Comparison of ENCODE assay signal across 8 cellular contexts in genomic region chr12:8697476-8698131, GRCh38. TPM values are rescaled to one million over a fixed set of nuclear protein-coding genes. Genes with fewer than 3 reads are reported as not detected.
DNase-seq lines count a peak whose midpoint lies in the region; ATAC-seq and TF ChIP-seq lines count a peak whose summit lies in the region.

Gene RIMKLB, plus strand, starts transcription at chr12:8697991. Its CDS starts 15,876 bp downstream, at chr12:8713867.

- ATAC-seq in HG03460 (IDR thresholded peaks at IDR 0.05; ENCODE audit: unreplicated experiment) = peak; percentile 76

- TF ChIP-seq CTCF in endothelial cell (IDR thresholded peaks at IDR 0.05; ENCODE audit: unreplicated experiment) (no peak), mesothelial cell of epicardium (IDR thresholded peaks at IDR 0.05; ENCODE audit: unreplicated experiment) (no peak)

- DNase-seq in AG20443 (ENCODE audit: low spot score) (peak; percentile 94), GM19238 (ENCODE audit: insufficient read length, low spot score) (peak; percentile 84), NCI-H82 treated with DMSO at 0.1 percent for 48 hours (lab: John Stamatoyannopoulos, UW; ENCODE audit: unreplicated experiment) (peak; percentile 60), endothelial cell (ENCODE audit: low spot score) (peak; percentile 78), mesothelial cell of epicardium (ENCODE audit: low spot score in 2 of 2, unreplicated experiment in 2 of 2) (peak; percentile 82 to 83)
- peak; percentile 86 for DNase-seq in activated CD8-positive, alpha-beta memory T cell treated with anti-CD3 and anti-CD28 coated beads, Interleukin-2, amount 50 U/mL, for 4 hours
- peak; percentile 56 for DNase-seq in stimulated activated CD8-positive, alpha-beta memory T cell treated with anti-CD3 and anti-CD28 coated beads, Interleukin-15, amount 100 ng/mL, for 1 hour (ENCODE audit: low read depth)

- H3K36me3 Mint-ChIP-seq in endothelial cell (ENCODE audit: low read depth, unreplicated experiment) (peaks cover 10% of the 10 kb centered on the region), mesothelial cell of epicardium (peaks cover 3% of the 10 kb centered on the region)

- H3K9me3 Mint-ChIP-seq in endothelial cell (ENCODE audit: unreplicated experiment) (no peaks in the 10 kb centered on the region), mesothelial cell of epicardium (no peaks in the 10 kb centered on the region)

- peaks cover 27% of the 10 kb centered on the region for H3K4me1 Mint-ChIP-seq in endothelial cell (ENCODE audit: unreplicated experiment)
- peaks cover 50% of the 10 kb centered on the region for H3K4me1 Mint-ChIP-seq in mesothelial cell of epicardium

- H3K4me3 Mint-ChIP-seq in endothelial cell (ENCODE audit: unreplicated experiment) (peak within 1 kb of the TSS; percentile 100), mesothelial cell of epicardium (peak within 1 kb of the TSS; percentile 85)

- H3K27me3 Mint-ChIP-seq in endothelial cell (ENCODE audit: unreplicated experiment) (peaks cover 8% of the 10 kb centered on the region), mesothelial cell of epicardium (ENCODE audit: low read depth) (no peaks in the 10 kb centered on the region)

- H3K27ac Mint-ChIP-seq in endothelial cell (ENCODE audit: unreplicated experiment) = peak within 1 kb of the TSS; percentile 100
- H3K27ac Mint-ChIP-seq in mesothelial cell of epicardium = peak within 1 kb of the TSS; percentile 99

RNA-seq across cellular contexts. Expression of gene RIMKLB, which starts in this region (rescaled TPM):
- 101 TPM for total RNA-seq in endothelial cell (ENCODE audit: unreplicated experiment)
- total RNA-seq in mesothelial cell of epicardium = 121 to 124 TPM (median 123 TPM) in 3 replicates

Comparison
In these comparisons a context has a peak if more than half of its experiments do, and no peak if none do; other contexts are left out.
1. Peak in every context shown above with its lines: DNase-seq and ATAC-seq.